In the genomic region with DNA sequence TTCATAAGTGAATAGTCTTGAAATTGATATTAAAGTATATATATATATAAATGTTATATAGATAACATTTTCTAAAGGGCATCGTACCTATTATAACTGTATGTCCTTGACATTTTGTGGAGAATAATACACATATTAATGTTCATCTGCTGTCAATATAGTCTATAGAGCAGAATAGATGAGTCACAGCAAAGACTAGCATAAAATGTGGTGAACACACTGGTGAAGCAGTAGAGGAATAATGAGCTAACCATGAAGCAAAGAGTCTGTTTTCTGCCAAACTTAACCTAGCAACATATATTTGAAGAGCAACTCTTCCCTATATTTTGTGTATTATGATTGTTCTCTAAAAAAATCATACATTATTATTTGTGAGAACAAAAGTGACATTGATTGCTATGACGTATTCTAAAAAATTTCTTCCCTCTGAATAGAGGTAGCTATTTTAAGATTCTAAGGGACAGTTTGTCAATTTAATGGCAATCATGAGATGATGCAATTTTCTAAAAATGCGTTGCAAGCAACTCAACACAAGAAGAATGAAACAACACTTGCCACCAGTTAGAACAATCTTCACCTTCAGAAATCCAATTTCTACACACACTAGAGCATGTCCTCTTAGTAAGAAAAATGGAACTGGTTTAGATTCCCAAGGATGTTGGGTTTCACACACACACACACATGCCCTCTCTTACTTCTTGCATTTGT, we compare ENCODE assay signal across 19 cellular contexts. TPM values are rescaled to one million over a fixed set of nuclear protein-coding genes. Genes with fewer than 3 reads are reported as not detected.
DNase-seq lines count a peak whose midpoint lies in the region; ATAC-seq, FAIRE-seq and TF ChIP-seq lines count a peak whose summit lies in the region.
"Had no signal": no experiment of that assay in that cellular context is flagged by ENCODE, and none has a peak within 500 bp of the region (broad histone marks: within the 10 kb centered on the region; RNA-seq: fewer than 3 reads in every experiment).

No MANE protein-coding gene starts in this region.

- peak; percentile 37 for ATAC-seq in HG02610 (IDR thresholded peaks at IDR 0.05; ENCODE audit: unreplicated experiment)
- ATAC-seq in left lobe of liver = no peak
- ATAC-seq in GM21360 (IDR thresholded peaks at IDR 0.05; ENCODE audit: unreplicated experiment) = no peak
- ATAC-seq: naive thymus-derived CD8-positive, alpha-beta T cell had no signal

- FAIRE-seq in islet of Langerhans (lab: Jason Lieb, UNC) = peak; percentile 73

- TF ChIP-seq CTCF in VCaP (conservative IDR thresholded peaks at IDR 0.05) = no peak

- DNase-seq in SIG-M5 treated with dmso at 0.1 percent for 504 hours (lab: John Stamatoyannopoulos, UW; ENCODE audit: unreplicated experiment) (peak; percentile 46), SIG-M5 (lab: John Stamatoyannopoulos, UW) (no peak), left lobe of liver (ENCODE audit: low spot score) (no peak), RPMI8226 (no peak)
- DNase-seq: activated gamma-delta T cell; GDM1; hippocampal formation; mesenchymal stem cell; naive thymus-derived CD8-positive, alpha-beta T cell; NCI-H1694 treated with DMSO at 0.1 percent for 48 hours; NCI-H226; posterior cingulate gyrus; stimulated activated CD4-positive, alpha-beta T cell treated with anti-CD3 and anti-CD28 coated beads, Interleukin-4, amount 100 ng/mL, for 1 hour had no signal

- H3K27ac ChIP-seq in VCaP = peak overlapping the region; percentile 80
- H3K27ac ChIP-seq: ascending aorta, skin epidermis had no signal

RNA-seq across cellular contexts. Expression of gene DOCK10, which starts 22.0 kb away (rescaled TPM):
- 6.0 TPM for total RNA-seq in left lobe of liver
